25 cellular contexts compared by ENCODE assay signal in genomic region chr17:80359422-80360110, GRCh38. TPM values are rescaled to one million over a fixed set of nuclear protein-coding genes. Genes with fewer than 3 reads are reported as not detected.
DNase-seq lines count a peak whose midpoint lies in the region; ATAC-seq, FAIRE-seq and TF ChIP-seq lines count a peak whose summit lies in the region.
"Had no signal": no experiment of that assay in that cellular context is flagged by ENCODE, and none has a peak within 500 bp of the region (broad histone marks: within the 10 kb centered on the region; RNA-seq: fewer than 3 reads in every experiment).

No MANE protein-coding gene starts in this region.

- H3K4me3 Mint-ChIP-seq in activated naive CD4-positive, alpha-beta T cell treated with anti-CD3 and anti-CD28 coated beads, Interleukin-2, amount 10 ng/mL, durations not matched to agents 7 days and 5 days = no peak overlapping the region
- no peak overlapping the region for H3K4me3 Mint-ChIP-seq in activated naive CD4-positive, alpha-beta T cell treated with anti-CD3 and anti-CD28 coated beads for 36 hours
- H3K4me3 Mint-ChIP-seq: activated CD8-positive, alpha-beta T cell treated with anti-CD3 and anti-CD28 coated beads, Interleukin-2, amount 10 ng/mL, durations not matched to agents 7 days and 5 days; activated naive CD8-positive, alpha-beta T cell; activated T-cell treated with anti-CD3 and anti-CD28 coated beads, Interleukin-2, amount 50 U/mL, for 4 hours; naive B cell had no signal

- no peak for ATAC-seq in HepG2
- no peak for ATAC-seq in HG02610 (IDR thresholded peaks at IDR 0.05; ENCODE audit: unreplicated experiment)
- ATAC-seq: activated CD8-positive, alpha-beta T cell treated with anti-CD3 and anti-CD28 coated beads, Interleukin-2, amount 10 ng/mL, durations not matched to agents 7 days and 5 days; activated T-cell treated with anti-CD3 and anti-CD28 coated beads, Interleukin-2, amount 50 U/mL, for 4 hours; body of pancreas; pancreas had no signal

- no peaks in the 10 kb centered on the region for H3K9me3 Mint-ChIP-seq in activated naive CD4-positive, alpha-beta T cell treated with anti-CD3 and anti-CD28 coated beads, Interleukin-2, amount 10 ng/mL, durations not matched to agents 7 days and 5 days
- H3K9me3 Mint-ChIP-seq in activated naive CD4-positive, alpha-beta T cell treated with anti-CD3 and anti-CD28 coated beads for 36 hours = no peaks in the 10 kb centered on the region
- H3K9me3 Mint-ChIP-seq: activated T-cell treated with anti-CD3 and anti-CD28 coated beads, Interleukin-2, amount 50 U/mL, for 4 hours; CD4-positive, CD25-positive, alpha-beta regulatory T cell had no signal

- H3K36me3 ChIP-seq in adipocyte (ENCODE audit: control insufficient read depth, insufficient read depth, low read length, severe bottlenecking) (peaks cover 84% of the 10 kb centered on the region), HepG2 (replicated peaks in 1 of 2; ENCODE audit: control insufficient read depth in 1 of 2, insufficient read depth in 2 of 2, low read length in 2 of 2) (peaks cover 33 to 60% of the 10 kb centered on the region in 2 experiments), tibial artery (peaks cover 78 to 90% (median 80%) of the 10 kb centered on the region in 3 donors)

- H3K79me2 ChIP-seq in HepG2 (ENCODE audit: insufficient read depth, low read length) = no peaks in the 10 kb centered on the region

- TF ChIP-seq CTCF in HepG2 (CRISPR knock-in tag; IDR thresholded peaks at IDR 0.05) = no peak
- TF ChIP-seq CTCF in tibial artery (IDR thresholded peaks at IDR 0.05) = no peak

- H3K4me2 ChIP-seq in HepG2 (ENCODE audit: low read depth, low read length) = no peak overlapping the region

- no TSS peak for BruUV-seq in HepG2 (replicated peaks; lab: Mats Ljungman, UMichigan)

- H3K4me1 Mint-ChIP-seq in activated naive CD4-positive, alpha-beta T cell treated with anti-CD3 and anti-CD28 coated beads, Interleukin-2, amount 10 ng/mL, durations not matched to agents 7 days and 5 days = no peaks in the 10 kb centered on the region
- no peaks in the 10 kb centered on the region for H3K4me1 Mint-ChIP-seq in activated naive CD4-positive, alpha-beta T cell treated with anti-CD3 and anti-CD28 coated beads for 36 hours (ENCODE audit: low read depth)

- 86% methylated on average over 8 of the region's 8 CpGs for WGBS in HepG2 (ENCODE audit: low lambda C conversion rate)

- no peak for TF ChIP-seq POLR2A in HepG2 (IDR thresholded peaks at IDR 0.05; ENCODE audit: insufficient read depth in 1 of 2, low read depth in 2 of 2, low read length in 2 of 2)

- POLR2A ChIA-PET in HepG2 (lab: Yijun Ruan, JAX) = no interaction called here

- no peaks in the 10 kb centered on the region for H3K9me3 ChIP-seq in adipocyte (ENCODE audit: control insufficient read depth, low read length)
- no peaks in the 10 kb centered on the region; the same call in 1 of the 2 replicates for H3K9me3 ChIP-seq in HepG2 (ENCODE audit: low read length)
- no peaks in the 10 kb centered on the region for H3K9me3 ChIP-seq in tibial artery
- H3K9me3 ChIP-seq: body of pancreas, pancreas, right lobe of liver, vagina had no signal

- H3K27me3 Mint-ChIP-seq in activated naive CD4-positive, alpha-beta T cell treated with anti-CD3 and anti-CD28 coated beads, Interleukin-2, amount 10 ng/mL, durations not matched to agents 7 days and 5 days = no peaks in the 10 kb centered on the region
- H3K27me3 Mint-ChIP-seq in activated naive CD4-positive, alpha-beta T cell treated with anti-CD3 and anti-CD28 coated beads for 36 hours (ENCODE audit: low read depth) = no peaks in the 10 kb centered on the region
- H3K27me3 Mint-ChIP-seq: activated naive CD8-positive, alpha-beta T cell; CD4-positive, CD25-positive, alpha-beta regulatory T cell; naive B cell had no signal

- H3K4me1 ChIP-seq in adipocyte (ENCODE audit: control insufficient read depth, insufficient read depth, low read length) (peaks cover 13% of the 10 kb centered on the region), HepG2 (ENCODE audit: insufficient read depth, low read length) (no peaks in the 10 kb centered on the region), tibial artery (peaks cover 0 to 5% (median 0%) of the 10 kb centered on the region in 4 donors)
- H3K4me1 ChIP-seq: right lobe of liver had no signal

- CTCF ChIA-PET in activated naive CD4-positive, alpha-beta T cell treated with anti-CD3 and anti-CD28 coated beads, Interleukin-2, amount 10 ng/mL, durations not matched to agents 7 days and 5 days (lab: Charles Lee) = no interaction called here
- CTCF ChIA-PET in activated naive CD4-positive, alpha-beta T cell treated with anti-CD3 and anti-CD28 coated beads for 36 hours (lab: Charles Lee) = interaction anchor here (0.7 to 0.9 kb wide), 2 partner anchors 18 to 214 kb away, joined by 3 read pairs; no protein-coding TSS in a partner anchor
- CTCF ChIA-PET in HepG2 (lab: Yijun Ruan, JAX; ENCODE audit: low intra/inter-chr PET ratio, low total read pairs) = no interaction called here

- no peak overlapping the region for H3K27ac ChIP-seq in HepG2 (ENCODE audit: extremely low read length, insufficient read depth, low read length)
- no peak overlapping the region for H3K27ac ChIP-seq in tibial artery
- H3K27ac ChIP-seq: body of pancreas, pancreas, vagina, WERI-Rb-1 had no signal

- FAIRE-seq in HepG2 (lab: Jason Lieb, UNC) = no peak
- FAIRE-seq: G401.6, GM18507, H1, pancreas had no signal

- intact Hi-C loops in activated naive CD4-positive, alpha-beta T cell treated with anti-CD3 and anti-CD28 coated beads for 36 hours (cut with micrococcal nuclease) = loop anchor here (5.0 kb wide), 1 partner anchor 162 kb away; no protein-coding TSS in a partner anchor
- intact Hi-C loops in HepG2 (cut with micrococcal nuclease; ENCODE audit: unreplicated experiment) = no loop called here
- intact Hi-C loops in tibial artery (cut with DNase I; ENCODE audit: low total_unique reads) = loop anchor here (10.0 kb wide), 1 partner anchor 165 kb away; no protein-coding TSS in a partner anchor

- H3K9ac ChIP-seq in adipocyte (ENCODE audit: low read length) (no peak overlapping the region), HepG2 (ENCODE audit: insufficient read depth, low read depth, low read length) (no peak overlapping the region)

- H3K27me3 ChIP-seq in adipocyte (replicated peaks; ENCODE audit: control insufficient read depth, insufficient read depth, low read length) = no peaks in the 10 kb centered on the region
- no peaks in the 10 kb centered on the region for H3K27me3 ChIP-seq in HepG2 (ENCODE audit: control insufficient read depth in 1 of 2, insufficient read depth in 2 of 2, low read length in 2 of 2)
- no peaks in the 10 kb centered on the region for H3K27me3 ChIP-seq in tibial artery
- H3K27me3 ChIP-seq: body of pancreas, pancreas, right lobe of liver, vagina had no signal

- TF ChIP-seq RAD21 in HepG2 (CRISPR knock-in tag; IDR thresholded peaks at IDR 0.05) = no peak

- H3K36me3 Mint-ChIP-seq in activated naive CD4-positive, alpha-beta T cell treated with anti-CD3 and anti-CD28 coated beads, Interleukin-2, amount 10 ng/mL, durations not matched to agents 7 days and 5 days = peaks cover 80% of the 10 kb centered on the region
- H3K36me3 Mint-ChIP-seq in activated naive CD4-positive, alpha-beta T cell treated with anti-CD3 and anti-CD28 coated beads for 36 hours (ENCODE audit: low read depth) = peaks cover 67% of the 10 kb centered on the region

- no peak overlapping the region for H3K4me3 ChIP-seq in adipocyte (ENCODE audit: low read length)
- H3K4me3 ChIP-seq in HepG2 (replicated peaks in 1 of 3; ENCODE audit: insufficient read depth in 1 of 3, low read depth in 2 of 3, low read length in 3 of 3) = no peak overlapping the region
- no peak overlapping the region for H3K4me3 ChIP-seq in tibial artery
- H3K4me3 ChIP-seq: body of pancreas, pancreas, right lobe of liver, vagina had no signal

- H3K27ac Mint-ChIP-seq in activated naive CD4-positive, alpha-beta T cell treated with anti-CD3 and anti-CD28 coated beads, Interleukin-2, amount 10 ng/mL, durations not matched to agents 7 days and 5 days = peak overlapping the region; percentile 28
- no peak overlapping the region for H3K27ac Mint-ChIP-seq in activated naive CD4-positive, alpha-beta T cell treated with anti-CD3 and anti-CD28 coated beads for 36 hours
- H3K27ac Mint-ChIP-seq: activated CD8-positive, alpha-beta T cell treated with anti-CD3 and anti-CD28 coated beads, Interleukin-2, amount 10 ng/mL, durations not matched to agents 7 days and 5 days; activated naive CD8-positive, alpha-beta T cell; CD4-positive, CD25-positive, alpha-beta regulatory T cell had no signal

- TF ChIP-seq EP300 in HepG2 (IDR thresholded peaks at IDR 0.05; ENCODE audit: low read depth in 2 of 2, low read length in 2 of 2) (no peak), HepG2 (CRISPR knock-in tag; IDR thresholded peaks at IDR 0.05; ENCODE audit: borderline replicate concordance) (no peak)

- no peak overlapping the region for H2AFZ ChIP-seq in HepG2 (ENCODE audit: low read length)

- DNase-seq in activated naive CD4-positive, alpha-beta T cell treated with anti-CD3 and anti-CD28 coated beads, Interleukin-2, amount 10 ng/mL, durations not matched to agents 7 days and 5 days = no peak
- no peak for DNase-seq in activated naive CD4-positive, alpha-beta T cell treated with anti-CD3 and anti-CD28 coated beads for 36 hours
- peak; percentile 41 for DNase-seq in adipocyte (ENCODE audit: low read depth)
- no peak for DNase-seq in HepG2 (ENCODE audit: low spot score)
- DNase-seq in tibial artery = peak; percentile 2 to 29
- DNase-seq in SKM-1 treated with dmso at 0.1 percent for 144 hours (lab: John Stamatoyannopoulos, UW; ENCODE audit: unreplicated experiment) = no peak
- DNase-seq: activated CD8-positive, alpha-beta T cell treated with anti-CD3 and anti-CD28 coated beads, Interleukin-2, amount 10 ng/mL, durations not matched to agents 7 days and 5 days; activated T-cell treated with anti-CD3 and anti-CD28 coated beads, Interleukin-2, amount 50 U/mL, for 4 hours; body of pancreas; CD4-positive, CD25-positive, alpha-beta regulatory T cell; DMS 273 treated with DMSO at 0.1 percent for 48 hours; mesenchymal stem cell; naive B cell; NCI-H146; NCI-H510A treated with DMSO at 0.1 percent for 48 hours; NK-92 treated with Interleukin-12 subunit alpha and Interleukin-12 subunit beta, amount 100 ng/mL, for 24 hours; WERI-Rb-1 had no signal

- in situ Hi-C loops in HepG2 (cut with HindIII; ENCODE audit: extremely low pct_ligation_motif_present, low pct_unique_long_range_greater_than_20kb) = no loop called here

- no peaks in the 10 kb centered on the region for H4K20me1 ChIP-seq in HepG2 (ENCODE audit: insufficient read depth, low read length)

RNA-seq across cellular contexts. Expression of gene ENDOV, which starts 55.4 kb away (rescaled TPM):
- 10 to 100 TPM in 1 of 2 experiments, 1 to 10 TPM in 1; 9.0 to 11.7 TPM for total RNA-seq in activated naive CD4-positive, alpha-beta T cell treated with anti-CD3 and anti-CD28 coated beads for 36 hours
- 15.1 and 16.0 TPM in 2 replicates for total RNA-seq in HepG2 (2016; rRNA removed; fragmentation: Illumina TruSeq; extraction: Trizol)
- 4.7 and 13.7 TPM in 2 replicates for total RNA-seq in HepG2 (2016; cell fraction: cytosol; rRNA removed; fragmentation: Illumina TruSeq; extraction: Trizol; ENCODE audit: low read depth)
- 13.4 and 18.2 TPM in 2 replicates for total RNA-seq in HepG2 (2016; cell fraction: insoluble cytoplasmic fraction; rRNA removed; fragmentation: Illumina TruSeq; extraction: Trizol)
- total RNA-seq in HepG2 (2016; cell fraction: membrane; rRNA removed; fragmentation: Illumina TruSeq; extraction: Trizol) = 11.1 and 11.3 TPM in 2 replicates
- total RNA-seq in HepG2 (2016; cell fraction: nucleus; rRNA removed; fragmentation: Illumina TruSeq; extraction: Trizol) = 12.0 and 13.2 TPM in 2 replicates
- polyA plus RNA-seq in HepG2 (2011; rRNA removed) = 17.1 and 19.8 TPM in 2 replicates
- polyA plus RNA-seq in HepG2 (2011; cell fraction: cytosol; rRNA removed) = 12.3 and 17.8 TPM in 2 replicates
- 45.5 and 45.6 TPM in 2 replicates for polyA plus RNA-seq in HepG2 (2011; cell fraction: nucleus; rRNA removed)
- 11.8 and 15.4 TPM in 2 replicates for polyA plus RNA-seq in HepG2 (2012)
- polyA plus RNA-seq in HepG2 (2016; cell fraction: cytosol; fragmentation: Illumina TruSeq; extraction: Trizol; ENCODE audit: low read depth) = 5.9 and 6.8 TPM in 2 replicates
- 13.7 and 14.0 TPM in 2 replicates for polyA plus RNA-seq in HepG2 (2016; cell fraction: insoluble cytoplasmic fraction; fragmentation: Illumina TruSeq; extraction: Trizol; ENCODE audit: low read depth)
- polyA plus RNA-seq in HepG2 (2016; cell fraction: membrane; fragmentation: Illumina TruSeq; extraction: Trizol; ENCODE audit: low read depth) = 8.4 and 8.6 TPM in 2 replicates
- 27.6 and 30.0 TPM in 2 replicates for polyA plus RNA-seq in HepG2 (2016; cell fraction: nucleus; fragmentation: Illumina TruSeq; extraction: Trizol; ENCODE audit: insufficient read depth, low read depth)
- 28.6 and 32.9 TPM in 2 replicates for polyA minus RNA-seq in HepG2 (2011; rRNA and poly(A)+ RNA removed; ENCODE audit: low replicate concordance)
- 5.3 and 7.2 TPM in 2 replicates for polyA minus RNA-seq in HepG2 (2011; cell fraction: cytosol; rRNA and poly(A)+ RNA removed)
- 33.6 and 36.6 TPM in 2 replicates for polyA minus RNA-seq in HepG2 (2011; cell fraction: nucleus; rRNA and poly(A)+ RNA removed)

Comparison
In these comparisons a context has a peak if more than half of its experiments do, and no peak if none do; other contexts are left out.
1. DNase-seq: peak in adipocyte (single experiment) and tibial artery (2 of 2); none in activated naive CD4-positive, alpha-beta T cell treated with anti-CD3 and anti-CD28 coated beads, Interleukin-2, amount 10 ng/mL, durations not matched to agents 7 days and 5 days (single experiment), activated naive CD4-positive, alpha-beta T cell treated with anti-CD3 and anti-CD28 coated beads for 36 hours (single experiment), HepG2 (single experiment) and SKM-1 treated with dmso at 0.1 percent for 144 hours (single experiment).